ENCODE assay signal across 22 cellular contexts in the genomic region with DNA sequence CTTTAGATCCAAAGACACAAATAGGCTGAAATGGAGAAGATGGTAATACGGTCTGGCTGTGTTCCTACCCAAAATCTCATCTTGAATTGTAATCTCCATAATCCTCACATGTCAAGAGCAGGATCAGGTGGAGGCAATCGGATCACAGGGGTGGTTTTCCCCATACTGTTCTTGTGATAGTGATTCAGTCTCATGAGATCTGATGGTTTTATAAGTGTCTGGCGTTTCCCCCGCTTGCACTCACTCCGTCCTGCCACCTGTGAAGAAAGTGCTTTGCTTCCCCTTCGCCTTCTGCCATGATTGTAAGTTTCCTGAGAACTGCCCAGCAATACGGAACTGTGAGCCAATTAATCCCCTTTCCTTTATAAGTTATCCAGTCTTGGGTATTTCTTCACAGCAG.
DNase-seq lines count a peak whose midpoint lies in the region; ATAC-seq, FAIRE-seq and TF ChIP-seq lines count a peak whose summit lies in the region.
"Had no signal": no experiment of that assay in that cellular context is flagged by ENCODE, and none has a peak within 500 bp of the region (broad histone marks: within the 10 kb centered on the region; RNA-seq: fewer than 3 reads in every experiment).

No MANE protein-coding gene starts in this region.

- TF ChIP-seq EP300 in HepG2 (IDR thresholded peaks at IDR 0.05; ENCODE audit: low read depth in 2 of 2, low read length in 2 of 2), result no peak
- TF ChIP-seq EP300 in HepG2 (CRISPR knock-in tag; IDR thresholded peaks at IDR 0.05; ENCODE audit: borderline replicate concordance), result no peak

- H3K27ac ChIP-seq in WERI-Rb-1 (no peak overlapping the region), HepG2 (ENCODE audit: extremely low read length, insufficient read depth, low read length) (no peak overlapping the region)
- H3K27ac ChIP-seq: 22Rv1, BLaER1, C4-2B had no signal

- H3K36me3 ChIP-seq in WERI-Rb-1 (no peaks in the 10 kb centered on the region), HepG2 (replicated peaks in 1 of 2; ENCODE audit: control insufficient read depth in 1 of 2, insufficient read depth in 2 of 2, low read length in 2 of 2) (no peaks in the 10 kb centered on the region)
- H3K36me3 ChIP-seq: BLaER1 had no signal

- peaks cover 38% of the 10 kb centered on the region for H3K9me3 Mint-ChIP-seq in stimulated activated effector memory CD8-positive, alpha-beta T cell treated with anti-CD3 and anti-CD28 coated beads, Interleukin-12 subunit alpha, Interleukin-12 subunit beta, amount 100 ng/mL, for 72 hours

- in situ Hi-C loops in HepG2 (cut with HindIII; ENCODE audit: extremely low pct_ligation_motif_present, low pct_unique_long_range_greater_than_20kb), result no loop called here

- intact Hi-C loops in HepG2 (cut with micrococcal nuclease; ENCODE audit: unreplicated experiment), result no loop called here

- no peaks in the 10 kb centered on the region for H3K4me1 ChIP-seq in HepG2 (ENCODE audit: insufficient read depth, low read length)
- H3K4me1 ChIP-seq: BLaER1, Caco-2 had no signal

- no peaks in the 10 kb centered on the region for H3K9me3 ChIP-seq in WERI-Rb-1 (ENCODE audit: severe bottlenecking)
- H3K9me3 ChIP-seq in HepG2 (ENCODE audit: low read length), result peaks cover 62% of the 10 kb centered on the region
- H3K9me3 ChIP-seq: BLaER1, Caco-2 had no signal

- POLR2A ChIA-PET in HepG2 (lab: Yijun Ruan, JAX), result no interaction called here

- no peak overlapping the region for H3K9ac ChIP-seq in HepG2 (ENCODE audit: insufficient read depth, low read depth, low read length)
- H3K9ac ChIP-seq: BLaER1 had no signal

- peak; percentile 17 for DNase-seq in D341Med (ENCODE audit: low spot score)
- peak; percentile 99 for DNase-seq in NCI-H524 treated with DMSO at 0.1 percent for 48 hours (lab: John Stamatoyannopoulos, UW)
- DNase-seq in WERI-Rb-1, result peak; percentile 74
- no peak for DNase-seq in HepG2 (ENCODE audit: low spot score)
- no peak for DNase-seq in stimulated activated effector memory CD8-positive, alpha-beta T cell treated with anti-CD3 and anti-CD28 coated beads, Interleukin-12 subunit alpha, Interleukin-12 subunit beta, amount 100 ng/mL, for 72 hours (ENCODE audit: low spot score in 2 of 2)
- DNase-seq in HK-2 (ENCODE audit: unreplicated experiment), result no peak
- DNase-seq: Caco-2; CD4-positive, CD25-positive, alpha-beta regulatory T cell; CD8-positive, alpha-beta T cell; DMS53; DMS79 treated with DMSO at 0.1 percent for 48 hours; GF-D8; H9 had no signal

- H3K36me3 Mint-ChIP-seq in stimulated activated effector memory CD8-positive, alpha-beta T cell treated with anti-CD3 and anti-CD28 coated beads, Interleukin-12 subunit alpha, Interleukin-12 subunit beta, amount 100 ng/mL, for 72 hours, result no peaks in the 10 kb centered on the region
- H3K36me3 Mint-ChIP-seq: CD4-positive, CD25-positive, alpha-beta regulatory T cell; CD8-positive, alpha-beta T cell had no signal

- WGBS in HepG2 (ENCODE audit: low lambda C conversion rate), result 17% methylated on average over 4 of the region's 7 CpGs

- TF ChIP-seq POLR2A in HepG2 (IDR thresholded peaks at IDR 0.05; ENCODE audit: insufficient read depth in 1 of 2, low read depth in 2 of 2, low read length in 2 of 2), result no peak

- H3K27me3 ChIP-seq in WERI-Rb-1 (ENCODE audit: insufficient read depth, low read depth, severe bottlenecking) (no peaks in the 10 kb centered on the region), HepG2 (ENCODE audit: control insufficient read depth in 1 of 2, insufficient read depth in 2 of 2, low read length in 2 of 2) (no peaks in the 10 kb centered on the region)
- H3K27me3 ChIP-seq: BLaER1 had no signal

- H3K4me1 Mint-ChIP-seq in stimulated activated effector memory CD8-positive, alpha-beta T cell treated with anti-CD3 and anti-CD28 coated beads, Interleukin-12 subunit alpha, Interleukin-12 subunit beta, amount 100 ng/mL, for 72 hours, result no peaks in the 10 kb centered on the region
- H3K4me1 Mint-ChIP-seq: B cell; CD4-positive, CD25-positive, alpha-beta regulatory T cell had no signal

- H3K27ac Mint-ChIP-seq in stimulated activated effector memory CD8-positive, alpha-beta T cell treated with anti-CD3 and anti-CD28 coated beads, Interleukin-12 subunit alpha, Interleukin-12 subunit beta, amount 100 ng/mL, for 72 hours, result no peak overlapping the region
- H3K27ac Mint-ChIP-seq: B cell; CD4-positive, CD25-positive, alpha-beta regulatory T cell; CD8-positive, alpha-beta T cell; GM23338 had no signal

- FAIRE-seq in HepG2 (lab: Jason Lieb, UNC), result no peak
- FAIRE-seq: A204.1, GM12891, GM18507 had no signal

- no peak overlapping the region for H3K4me3 ChIP-seq in WERI-Rb-1 (ENCODE audit: low read depth, low read length)
- H3K4me3 ChIP-seq in HepG2 (replicated peaks in 1 of 3; ENCODE audit: insufficient read depth in 1 of 3, low read depth in 2 of 3, low read length in 3 of 3), result no peak overlapping the region
- H3K4me3 ChIP-seq: BLaER1, GM23338 had no signal

- CTCF ChIA-PET in HepG2 (lab: Yijun Ruan, JAX; ENCODE audit: low intra/inter-chr PET ratio, low total read pairs), result no interaction called here

- TF ChIP-seq CTCF in WERI-Rb-1 (IDR thresholded peaks at IDR 0.05; ENCODE audit: low read depth, low read length) (no peak), HepG2 (CRISPR knock-in tag; IDR thresholded peaks at IDR 0.05) (no peak)

- H4K20me1 ChIP-seq in HepG2 (ENCODE audit: insufficient read depth, low read length), result no peaks in the 10 kb centered on the region
- H4K20me1 ChIP-seq: BLaER1 had no signal

- no peaks in the 10 kb centered on the region for H3K79me2 ChIP-seq in HepG2 (ENCODE audit: insufficient read depth, low read length)

- ATAC-seq in HepG2, result no peak
- no peak for ATAC-seq in stimulated activated effector memory CD8-positive, alpha-beta T cell treated with anti-CD3 and anti-CD28 coated beads, Interleukin-12 subunit alpha, Interleukin-12 subunit beta, amount 100 ng/mL, for 72 hours
- ATAC-seq: CD8-positive, alpha-beta T cell; HCT116 had no signal

- no peak for TF ChIP-seq RAD21 in HepG2 (CRISPR knock-in tag; IDR thresholded peaks at IDR 0.05)

- H3K4me2 ChIP-seq in HepG2 (ENCODE audit: low read depth, low read length), result no peak overlapping the region
- H3K4me2 ChIP-seq: BLaER1, GM23338 had no signal

- H2AFZ ChIP-seq in HepG2 (ENCODE audit: low read length), result no peak overlapping the region
- H2AFZ ChIP-seq: GM23338 had no signal

- BruUV-seq in HepG2 (replicated peaks; lab: Mats Ljungman, UMichigan), result no TSS peak

- no peak overlapping the region for H3K4me3 Mint-ChIP-seq in stimulated activated effector memory CD8-positive, alpha-beta T cell treated with anti-CD3 and anti-CD28 coated beads, Interleukin-12 subunit alpha, Interleukin-12 subunit beta, amount 100 ng/mL, for 72 hours
- H3K4me3 Mint-ChIP-seq: B cell; CD4-positive, CD25-positive, alpha-beta regulatory T cell; CD8-positive, alpha-beta T cell; GM23338; H9 had no signal

TF ChIP-seq in HepG2, 621 proteins besides CTCF, POLR2A, EP300 and RAD21:
- no peak for TF ChIP-seq IRF2 (CRISPR knock-in tag; IDR thresholded peaks at IDR 0.05)
- TF ChIP-seq ZNF260 (CRISPR knock-in tag; IDR thresholded peaks at IDR 0.05; ENCODE audit: borderline replicate concordance, low read depth), result no peak
- TF ChIP-seq ZNF343 (CRISPR knock-in tag; IDR thresholded peaks at IDR 0.05), result no peak
- TF ChIP-seq RNF2 (conservative IDR thresholded peaks at IDR 0.05; ENCODE audit: low read depth), result no peak

Comparison
In these comparisons a context has a peak if more than half of its experiments do, and no peak if none do; other contexts are left out.
1. DNase-seq: peak in D341Med (single experiment), NCI-H524 treated with DMSO at 0.1 percent for 48 hours (single experiment) and WERI-Rb-1 (single experiment); none in HepG2 (single experiment), stimulated activated effector memory CD8-positive, alpha-beta T cell treated with anti-CD3 and anti-CD28 coated beads, Interleukin-12 subunit alpha, Interleukin-12 subunit beta, amount 100 ng/mL, for 72 hours (0 of 2) and HK-2 (single experiment).